22 cellular contexts compared by ENCODE assay signal in the genomic region with DNA sequence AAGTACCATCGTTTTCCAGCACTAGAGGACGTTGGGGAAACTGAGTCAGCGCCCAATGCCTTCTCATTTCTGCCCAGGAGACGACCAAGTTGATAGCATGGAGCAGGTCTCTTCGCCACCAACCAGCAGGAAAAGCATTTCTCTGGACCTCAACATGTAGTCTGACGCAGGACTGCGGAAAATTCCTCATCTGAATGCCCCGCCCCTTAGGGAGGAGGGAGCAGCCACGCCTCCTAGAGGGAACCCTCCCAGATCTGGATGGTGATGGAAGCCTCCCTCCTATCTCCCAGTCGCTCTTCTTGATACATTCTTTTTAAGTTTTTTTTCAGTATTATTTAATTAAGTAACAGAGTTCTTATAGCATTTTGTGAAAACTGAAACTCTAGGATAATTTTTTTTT. TPM values are rescaled to one million over a fixed set of nuclear protein-coding genes. Genes with fewer than 3 reads are reported as not detected.
DNase-seq lines count a peak whose midpoint lies in the region.
"Had no signal": no experiment of that assay in that cellular context is flagged by ENCODE, and none has a peak within 500 bp of the region (broad histone marks: within the 10 kb centered on the region; RNA-seq: fewer than 3 reads in every experiment).

No MANE protein-coding gene starts in this region.

- no peaks in the 10 kb centered on the region for H3K4me1 ChIP-seq in mesendoderm (ENCODE audit: control insufficient read depth, low read depth, low read length)

- H3K4me2 ChIP-seq in mesendoderm (ENCODE audit: low read length), result no peak overlapping the region
- H3K4me2 ChIP-seq: smooth muscle cell had no signal

- H3K56ac ChIP-seq in mesendoderm (ENCODE audit: low read length), result no peak overlapping the region

- H2BK5ac ChIP-seq in mesendoderm (ENCODE audit: low read length), result no peak overlapping the region

- no peak overlapping the region for H3K9ac ChIP-seq in mesendoderm (ENCODE audit: low read length)

- DNase-seq in NCI-H1436 (lab: John Stamatoyannopoulos, UW) (peak; percentile 6), NCI-H1436 treated with DMSO at 0.1 percent for 48 hours (lab: John Stamatoyannopoulos, UW) (no peak), HT1080 (ENCODE audit: low read depth) (peak; percentile 53), SW480 (ENCODE audit: low spot score) (peak; percentile 47), mesendoderm (peak; percentile 70), substantia nigra (lab: John Stamatoyannopoulos, UW) (no peak), NCI-H1092 (lab: John Stamatoyannopoulos, UW) (no peak), medulla oblongata (ENCODE audit: extremely low spot score) (no peak)
- DNase-seq: activated CD4-positive, alpha-beta T cell treated with anti-CD3 and anti-CD28 coated beads, Interleukin-2, amount 10 ng/mL, durations not matched to agents 24 days and 14 days; activated T-cell treated with anti-CD3 and anti-CD28 coated beads, Interleukin-2, amount 50 U/mL, for 72 hours; caudate nucleus; CD8-positive, alpha-beta memory T cell; effector CD8-positive, alpha-beta T cell; HFFc6; left ventricle myocardium superior; naive B cell; NCI-H1930; NCI-H526 treated with DMSO at 0.1 percent for 48 hours; T-helper 9 cell had no signal

- no peak overlapping the region for H2BK120ac ChIP-seq in mesendoderm (ENCODE audit: low read depth, low read length)

- no peaks in the 10 kb centered on the region for H3K79me2 ChIP-seq in mesendoderm (ENCODE audit: control insufficient read depth, insufficient read depth, low read length)

- no peak overlapping the region for H4K5ac ChIP-seq in mesendoderm (ENCODE audit: low read length)

- H3K36me3 ChIP-seq in mesendoderm (ENCODE audit: control insufficient read depth, insufficient read depth, low read length), result no peaks in the 10 kb centered on the region

- H3K27ac ChIP-seq in mesendoderm (ENCODE audit: low read depth, low read length) (no peak overlapping the region), substantia nigra (ENCODE audit: low read depth, low read length, poor library complexity, severe bottlenecking) (no peak overlapping the region)
- H3K27ac ChIP-seq: HL-60 had no signal

- no peaks in the 10 kb centered on the region for H3K27me3 ChIP-seq in mesendoderm (ENCODE audit: insufficient read depth, low read length, poor library complexity)

- H2BK15ac ChIP-seq in mesendoderm (replicated peaks; ENCODE audit: low read depth), result no peak overlapping the region

- no peak overlapping the region for H3K23ac ChIP-seq in mesendoderm (ENCODE audit: low read length)

- no peaks in the 10 kb centered on the region for H3K79me1 ChIP-seq in mesendoderm (ENCODE audit: low read length)

- no peak overlapping the region for H2AK5ac ChIP-seq in mesendoderm (ENCODE audit: low read length)

- no peak overlapping the region for H3K4ac ChIP-seq in mesendoderm (ENCODE audit: low read depth, low read length)

- no peak overlapping the region for H4K8ac ChIP-seq in mesendoderm (ENCODE audit: low read depth, low read length)

- no peak overlapping the region for H3K18ac ChIP-seq in mesendoderm (ENCODE audit: low read length)

- no peak overlapping the region for H3K4me3 ChIP-seq in mesendoderm (ENCODE audit: low read length)
- H3K4me3 ChIP-seq: smooth muscle cell had no signal

- no CpG with 5 or more reads among the region's 10 CpGs for WGBS in mesendoderm (ENCODE audit: extremely low coverage, insufficient coverage, low lambda C conversion rate)

RNA-seq across cellular contexts. Expression of a gene that starts 17.4 kb away (rescaled TPM):
- not detected in 2 replicates for total RNA-seq in HT1080 (2014; rRNA removed; shearing (Covaris generic))
- polyA plus RNA-seq in HT1080 (2015; cell fraction: cytosol; rRNA removed), result not detected in 2 replicates
- not detected in 2 replicates for polyA plus RNA-seq in HT1080 (2015; cell fraction: nucleus; rRNA removed)
- polyA plus RNA-seq in mesendoderm (2013, experiment 1 of 2), result not detected
- not detected for polyA plus RNA-seq in mesendoderm (2013, experiment 2 of 2)
- total RNA-seq: activated CD4-positive, alpha-beta T cell treated with anti-CD3 and anti-CD28 coated beads, Interleukin-2, amount 10 ng/mL, durations not matched to agents 24 days and 14 days; activated T-cell treated with anti-CD3 and anti-CD28 coated beads, Interleukin-2, amount 50 U/mL, for 72 hours; CD8-positive, alpha-beta memory T cell; HFFc6; left ventricle myocardium superior; posterior vena cava; smooth muscle cell had no signal
- polyA plus RNA-seq: CD8-positive, alpha-beta memory T cell; smooth muscle cell had no signal

RNA-seq across cellular contexts. Expression of a gene that starts 49.9 kb away (rescaled TPM):
- total RNA-seq in HT1080 (2014; rRNA removed; shearing (Covaris generic)), result not detected in 2 replicates
- not detected in 2 replicates for polyA plus RNA-seq in HT1080 (2015; cell fraction: cytosol; rRNA removed)
- polyA plus RNA-seq in HT1080 (2015; cell fraction: nucleus; rRNA removed), result not detected in 2 replicates
- polyA plus RNA-seq in mesendoderm (2013, experiment 1 of 2), result not detected
- polyA plus RNA-seq in mesendoderm (2013, experiment 2 of 2), result not detected
- total RNA-seq: activated CD4-positive, alpha-beta T cell treated with anti-CD3 and anti-CD28 coated beads, Interleukin-2, amount 10 ng/mL, durations not matched to agents 24 days and 14 days; activated T-cell treated with anti-CD3 and anti-CD28 coated beads, Interleukin-2, amount 50 U/mL, for 72 hours; CD8-positive, alpha-beta memory T cell; HFFc6; left ventricle myocardium superior; posterior vena cava; smooth muscle cell had no signal
- polyA plus RNA-seq: CD8-positive, alpha-beta memory T cell; smooth muscle cell had no signal

Comparison
In these comparisons a context has a peak if more than half of its experiments do, and no peak if none do; other contexts are left out.
1. DNase-seq: peak in NCI-H1436 (single experiment), HT1080 (single experiment), SW480 (single experiment) and mesendoderm (single experiment); none in NCI-H1436 treated with DMSO at 0.1 percent for 48 hours (single experiment), substantia nigra (0 of 49), NCI-H1092 (single experiment) and medulla oblongata (single experiment).